In genomic region chr4:11418610-11419009, GRCh38 we compare ENCODE assay signal across 13 cellular contexts.
DNase-seq lines count a peak whose midpoint lies in the region; ATAC-seq and TF ChIP-seq lines count a peak whose summit lies in the region.
"Had no signal": no experiment of that assay in that cellular context is flagged by ENCODE, and none has a peak within 500 bp of the region (broad histone marks: within the 10 kb centered on the region; RNA-seq: fewer than 3 reads in every experiment).

No MANE protein-coding gene starts in this region.

- peaks cover 15% of the 10 kb centered on the region; the same call in 1 of the 2 replicates for H3K27me3 ChIP-seq in OCI-LY3 (ENCODE audit: low read depth, low read length)
- H3K27me3 ChIP-seq: transverse colon had no signal

- ATAC-seq in GM18909 (IDR thresholded peaks at IDR 0.05; ENCODE audit: poor library complexity, unreplicated experiment) = no peak
- no peak for ATAC-seq in HG03097 (IDR thresholded peaks at IDR 0.05; ENCODE audit: low FRiP score, unreplicated experiment)
- ATAC-seq: T-cell had no signal

- peaks cover 27% of the 10 kb centered on the region for H3K4me1 ChIP-seq in OCI-LY3 (ENCODE audit: low read length)

- no peaks in the 10 kb centered on the region for H4K20me1 ChIP-seq in OCI-LY3 (ENCODE audit: insufficient read depth, low read length)

- H3K36me3 ChIP-seq in OCI-LY3 (replicated peaks; ENCODE audit: low read depth, low read length) = no peaks in the 10 kb centered on the region
- H3K36me3 ChIP-seq: transverse colon had no signal

- no peak overlapping the region for H3K9ac ChIP-seq in OCI-LY3 (ENCODE audit: low read length)

- H3K4me3 ChIP-seq in OCI-LY3 (ENCODE audit: low read length) (no peak overlapping the region), fibroblast of pulmonary artery (replicated peaks; ENCODE audit: low read depth, low read length) (no peak overlapping the region)
- H3K4me3 ChIP-seq: transverse colon had no signal

- no peak overlapping the region for H3K27ac ChIP-seq in OCI-LY3 (ENCODE audit: low read length)
- H3K27ac ChIP-seq: transverse colon had no signal

- TF ChIP-seq CTCF in OCI-LY3 (IDR thresholded peaks at IDR 0.05; ENCODE audit: low read depth, low read length) = peak; percentile 65
- peak; percentile 5 for TF ChIP-seq CTCF in fibroblast of pulmonary artery (IDR thresholded peaks at IDR 0.05; ENCODE audit: low read length, missing control alignments)

- H3K9me3 ChIP-seq in OCI-LY3 (ENCODE audit: insufficient read depth, low read length) = no peaks in the 10 kb centered on the region
- H3K9me3 ChIP-seq: transverse colon had no signal

- DNase-seq in NCI-H2171 treated with DMSO at 0.1 percent for 48 hours (lab: John Stamatoyannopoulos, UW) (peak; percentile 28), NCI-H2171 (lab: John Stamatoyannopoulos, UW) (no peak), ELF-1 (ENCODE audit: low read depth, low spot score) (peak; percentile 14), fibroblast of pulmonary artery (ENCODE audit: low read depth) (no peak), NCI-H2081 (lab: John Stamatoyannopoulos, UW) (no peak)
- DNase-seq: amniotic stem cell, NCI-H1105, retina, transverse colon had no signal

- no peaks in the 10 kb centered on the region for H3K79me2 ChIP-seq in OCI-LY3 (ENCODE audit: low read length)

- no peak overlapping the region for H2AFZ ChIP-seq in OCI-LY3 (ENCODE audit: low read depth, low read length)

- H3K4me2 ChIP-seq in OCI-LY3 (ENCODE audit: low read length) = no peak overlapping the region

Comparison
In these comparisons a context has a peak if more than half of its experiments do, and no peak if none do; other contexts are left out.
1. DNase-seq: peak in NCI-H2171 treated with DMSO at 0.1 percent for 48 hours (single experiment) and ELF-1 (single experiment); none in NCI-H2171 (single experiment), fibroblast of pulmonary artery (single experiment) and NCI-H2081 (0 of 2).